ENCODE assay signal across 8 cellular contexts in the genomic region with DNA sequence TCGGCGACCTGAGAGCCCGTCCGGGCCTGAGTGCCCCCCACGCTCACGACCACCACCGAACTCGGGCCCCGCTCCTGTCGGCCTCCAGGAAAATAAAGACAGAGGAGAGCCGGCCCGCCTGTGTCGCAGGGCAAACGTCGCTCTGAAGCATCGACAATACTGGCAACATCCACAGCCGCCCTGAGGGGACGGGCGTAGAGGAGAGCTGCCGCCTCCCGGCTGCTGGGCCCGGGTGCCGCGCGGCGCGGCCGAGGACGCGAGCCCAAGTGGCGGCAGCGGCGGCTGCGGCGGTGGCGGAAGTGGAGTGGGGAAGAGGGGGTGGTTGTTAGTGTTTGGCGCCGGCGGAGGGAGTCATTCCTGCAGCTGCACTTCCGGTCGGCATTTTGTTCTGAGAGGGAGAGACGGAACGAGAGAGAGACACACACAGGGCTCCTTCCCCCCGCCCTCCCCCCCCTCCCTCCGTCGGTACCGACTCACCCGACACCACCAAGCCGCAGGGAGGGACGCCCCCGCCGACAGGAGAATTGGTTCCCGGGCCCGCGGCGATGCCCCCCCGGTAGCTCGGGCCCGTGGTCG. TPM values are rescaled to one million over a fixed set of nuclear protein-coding genes. Genes with fewer than 3 reads are reported as not detected.
DNase-seq lines count a peak whose midpoint lies in the region; ATAC-seq and TF ChIP-seq lines count a peak whose summit lies in the region.

A gene with protein sequence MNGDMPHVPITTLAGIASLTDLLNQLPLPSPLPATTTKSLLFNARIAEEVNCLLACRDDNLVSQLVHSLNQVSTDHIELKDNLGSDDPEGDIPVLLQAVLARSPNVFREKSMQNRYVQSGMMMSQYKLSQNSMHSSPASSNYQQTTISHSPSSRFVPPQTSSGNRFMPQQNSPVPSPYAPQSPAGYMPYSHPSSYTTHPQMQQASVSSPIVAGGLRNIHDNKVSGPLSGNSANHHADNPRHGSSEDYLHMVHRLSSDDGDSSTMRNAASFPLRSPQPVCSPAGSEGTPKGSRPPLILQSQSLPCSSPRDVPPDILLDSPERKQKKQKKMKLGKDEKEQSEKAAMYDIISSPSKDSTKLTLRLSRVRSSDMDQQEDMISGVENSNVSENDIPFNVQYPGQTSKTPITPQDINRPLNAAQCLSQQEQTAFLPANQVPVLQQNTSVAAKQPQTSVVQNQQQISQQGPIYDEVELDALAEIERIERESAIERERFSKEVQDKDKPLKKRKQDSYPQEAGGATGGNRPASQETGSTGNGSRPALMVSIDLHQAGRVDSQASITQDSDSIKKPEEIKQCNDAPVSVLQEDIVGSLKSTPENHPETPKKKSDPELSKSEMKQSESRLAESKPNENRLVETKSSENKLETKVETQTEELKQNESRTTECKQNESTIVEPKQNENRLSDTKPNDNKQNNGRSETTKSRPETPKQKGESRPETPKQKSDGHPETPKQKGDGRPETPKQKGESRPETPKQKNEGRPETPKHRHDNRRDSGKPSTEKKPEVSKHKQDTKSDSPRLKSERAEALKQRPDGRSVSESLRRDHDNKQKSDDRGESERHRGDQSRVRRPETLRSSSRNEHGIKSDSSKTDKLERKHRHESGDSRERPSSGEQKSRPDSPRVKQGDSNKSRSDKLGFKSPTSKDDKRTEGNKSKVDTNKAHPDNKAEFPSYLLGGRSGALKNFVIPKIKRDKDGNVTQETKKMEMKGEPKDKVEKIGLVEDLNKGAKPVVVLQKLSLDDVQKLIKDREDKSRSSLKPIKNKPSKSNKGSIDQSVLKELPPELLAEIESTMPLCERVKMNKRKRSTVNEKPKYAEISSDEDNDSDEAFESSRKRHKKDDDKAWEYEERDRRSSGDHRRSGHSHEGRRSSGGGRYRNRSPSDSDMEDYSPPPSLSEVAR (N-terminal part only) (plus strand): TSS at position 381 of the 576 bp plus-strand sequence. CDS start 76,928 bp downstream, outside the sequence.

- H3K9me3 ChIP-seq in left ventricle myocardium inferior (replicated peaks) = no peaks in the 10 kb centered on the region
- H3K9me3 ChIP-seq in psoas muscle = no peaks in the 10 kb centered on the region

- WGBS in psoas muscle, 3 donors = 0% methylated on average over 37 to 60 of the region's 60 CpGs
- WGBS in urinary bladder = under 1% methylated on average over 60 of the region's 60 CpGs

- H3K4me3 ChIP-seq in left ventricle myocardium inferior (peak within 1 kb of the TSS; percentile 91), psoas muscle (peak within 1 kb of the TSS; percentile 86), urinary bladder (ENCODE audit: low read depth, low read length) (peak within 1 kb of the TSS; percentile 97)

- H3K36me3 ChIP-seq in left ventricle myocardium inferior = peaks cover 5% of the 10 kb centered on the region
- no peaks in the 10 kb centered on the region for H3K36me3 ChIP-seq in psoas muscle (ENCODE audit: insufficient read depth in 1 of 2, low read depth in 1 of 2)
- H3K36me3 ChIP-seq in urinary bladder (ENCODE audit: insufficient read depth) = no peaks in the 10 kb centered on the region

- in situ Hi-C loops in GM13977 (cut with MboI; ENCODE audit: low pct_unique_long_range_greater_than_20kb, low sequenced_read_pairs, unreplicated experiment) = no loop called here

- peak; percentile 89 for DNase-seq in GM13977 (ENCODE audit: low spot score)
- peak; percentile 89 for DNase-seq in NCI-H146 treated with DMSO at 0.1 percent for 48 hours (lab: John Stamatoyannopoulos, UW; ENCODE audit: unreplicated experiment)
- peak; percentile 94 for DNase-seq in amniotic epithelial cell (ENCODE audit: low read depth)
- DNase-seq in left ventricle myocardium inferior = peak; percentile 91
- peak; percentile 91 to 95 for DNase-seq in psoas muscle

- no peak for TF ChIP-seq CTCF in GM13977 (IDR thresholded peaks at IDR 0.05; ENCODE audit: extremely low read depth, insufficient read depth, missing control alignments)
- TF ChIP-seq CTCF in left ventricle myocardium inferior (IDR thresholded peaks at IDR 0.05; ENCODE audit: borderline replicate concordance) = no peak
- no peak for TF ChIP-seq CTCF in psoas muscle (IDR thresholded peaks at IDR 0.05)

- H3K27me3 ChIP-seq in left ventricle myocardium inferior (ENCODE audit: low read depth) (no peaks in the 10 kb centered on the region), psoas muscle (ENCODE audit: insufficient read depth in 3 of 3, low read length in 2 of 3) (no peaks in the 10 kb centered on the region)

- H3K27ac ChIP-seq in left ventricle myocardium inferior (replicated peaks) = peak within 1 kb of the TSS; percentile 97
- H3K27ac ChIP-seq in psoas muscle = peak within 1 kb of the TSS; percentile 96
- H3K27ac ChIP-seq in urinary bladder (ENCODE audit: low read depth) = peak within 1 kb of the TSS; percentile 99

- ATAC-seq in HG02884 (IDR thresholded peaks at IDR 0.05; ENCODE audit: unreplicated experiment) (peak; percentile 49), psoas muscle (peak; percentile 84 to 92 (median 88))

- H3K4me1 ChIP-seq in left ventricle myocardium inferior (peaks cover 78% of the 10 kb centered on the region), psoas muscle (peaks cover 43% of the 10 kb centered on the region), urinary bladder (ENCODE audit: insufficient read depth) (peaks cover 2% of the 10 kb centered on the region)

- intact Hi-C loops in T-helper 1 cell treated with Interleukin-12 subunit alpha and Interleukin-12 subunit beta and Interleukin-4 antibody, amounts not matched to agents 30 ng/mL and 1 ng/mL, for 36 hours (cut with micrococcal nuclease) = loop anchor here (1.0 to 10.0 kb wide), 11 partner anchors 68 to 1961 kb away; a partner anchor contains a TSS
- intact Hi-C loops in left ventricle myocardium inferior (cut with micrococcal nuclease) (loop anchor here (5.0 kb wide), 1 partner anchor 66 kb away; no protein-coding TSS in a partner anchor), psoas muscle (cut with DNase I) (loop anchor here (5.0 to 10.0 kb wide), 3 partner anchors 66 to 632 kb away; a partner anchor contains a TSS)

RNA-seq across cellular contexts. Expression of the gene that starts here (rescaled TPM):
- total RNA-seq in T-helper 1 cell treated with Interleukin-12 subunit alpha and Interleukin-12 subunit beta and Interleukin-4 antibody, amounts not matched to agents 30 ng/mL and 1 ng/mL, for 36 hours = 68.2 and 70.0 TPM in 2 replicates
- total RNA-seq in left ventricle myocardium inferior (39.2 TPM), psoas muscle (10 to 100 TPM; 38.1 to 51.4 (median 43.7) TPM), urinary bladder (111 TPM)
- polyA plus RNA-seq in psoas muscle (10 to 100 TPM; 12.5 to 17.1 (median 14.6) TPM), urinary bladder (15.9 TPM)

Comparison
In these comparisons a context has a peak if more than half of its experiments do, and no peak if none do; other contexts are left out.
1. Peak in every context shown above with its lines: DNase-seq, ATAC-seq, H3K4me3 ChIP-seq and H3K27ac ChIP-seq.